ENCODE assay signal across 1 cellular context in genomic region chr14:95699397-95699796, GRCh38.
TF ChIP-seq lines count a peak whose summit lies in the region.

No MANE protein-coding gene starts in this region.

TF ChIP-seq in WTC11, 78 proteins besides CTCF, POLR2A, EP300 and RAD21 (continued from another document):
- TF ChIP-seq AFF4 (CRISPR knock-in tag; IDR thresholded peaks at IDR 0.05; ENCODE audit: borderline replicate concordance) (no peak), PRDM15 (CRISPR knock-in tag; IDR thresholded peaks at IDR 0.05) (no peak)
TF ChIP-seq in WTC11: peak in this region for 0.
